21 cellular contexts compared by ENCODE assay signal in the genomic region with DNA sequence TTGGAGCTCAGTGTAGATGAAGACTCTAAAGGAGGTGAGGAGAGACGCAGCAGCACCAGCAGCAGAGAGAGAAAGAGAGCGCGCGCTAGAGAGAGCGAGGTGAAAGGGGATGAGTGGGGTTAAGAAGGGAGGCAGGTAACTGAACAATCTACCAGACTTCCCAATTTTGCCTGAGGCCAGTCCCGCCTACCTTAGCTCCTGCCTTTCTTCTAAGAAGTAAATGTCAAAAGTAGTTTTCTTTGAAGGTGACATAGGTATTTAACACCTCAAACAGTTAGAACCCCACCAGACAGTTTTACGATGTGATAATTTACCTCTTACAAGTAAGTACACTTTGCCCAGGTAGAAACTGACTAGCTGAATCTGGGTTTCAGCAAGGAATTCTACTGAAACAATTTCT.
"Had no signal": no experiment of that assay in that cellular context is flagged by ENCODE, and none has a peak within 500 bp of the region (broad histone marks: within the 10 kb centered on the region; RNA-seq: fewer than 3 reads in every experiment).

No MANE protein-coding gene starts in this region.

- H3K9me3 Mint-ChIP-seq: naive thymus-derived CD8-positive, alpha-beta T cell; nephron progenitor cell; stimulated activated naive CD8-positive, alpha-beta T cell treated with anti-CD3 and anti-CD28 coated beads, Interleukin-15, amount 100 ng/mL, for 72 hours had no signal

- H3K27ac ChIP-seq: dorsolateral prefrontal cortex, left lung, prostate gland, right atrium auricular region, suprapubic skin, transverse colon, vagina had no signal

- H3K4me3 ChIP-seq: dorsolateral prefrontal cortex, left lung, prostate gland, right atrium auricular region, smooth muscle cell, suprapubic skin, transverse colon, vagina had no signal

- H3K36me3 ChIP-seq: left lung, prostate gland, right atrium auricular region, suprapubic skin, transverse colon, vagina had no signal

- H3K4me1 ChIP-seq: left lung, prostate gland, right atrium auricular region, suprapubic skin, transverse colon, vagina had no signal

- DNase-seq: dorsolateral prefrontal cortex; effector CD4-positive, alpha-beta T cell; kidney; left lung; mesenchymal stem cell; naive thymus-derived CD8-positive, alpha-beta T cell; nephron progenitor cell; nucleus accumbens; stimulated activated CD4-positive, alpha-beta T cell treated with anti-CD3 and anti-CD28 coated beads, Interleukin-12 subunit alpha, Interleukin-12 subunit beta, amount 100 ng/mL, for 4 hours; stimulated activated CD4-positive, alpha-beta T cell treated with anti-CD3 and anti-CD28 coated beads, Interleukin-1b, Interleukin-23, amount 100 ng/mL, for 48 hours; stimulated activated CD4-positive, alpha-beta T cell treated with anti-CD3 and anti-CD28 coated beads, Interleukin-4, amount 100 ng/mL, for 1 hour; stimulated activated CD8-positive, alpha-beta memory T cell treated with anti-CD3 and anti-CD28 coated beads, Interleukin-4, amount 100 ng/mL, for 48 hours; stimulated activated naive CD4-positive, alpha-beta T cell; stimulated activated naive CD8-positive, alpha-beta T cell treated with anti-CD3 and anti-CD28 coated beads, Interleukin-15, amount 100 ng/mL, for 72 hours; transverse colon had no signal

- H3K4me3 Mint-ChIP-seq: naive thymus-derived CD8-positive, alpha-beta T cell; nephron progenitor cell; stimulated activated naive CD8-positive, alpha-beta T cell treated with anti-CD3 and anti-CD28 coated beads, Interleukin-15, amount 100 ng/mL, for 72 hours had no signal

- ATAC-seq: left lung; naive thymus-derived CD8-positive, alpha-beta T cell; sciatic nerve; stimulated activated naive CD8-positive, alpha-beta T cell treated with anti-CD3 and anti-CD28 coated beads, Interleukin-15, amount 100 ng/mL, for 72 hours had no signal

- H3K9me3 ChIP-seq: left lung, prostate gland, right atrium auricular region, suprapubic skin, transverse colon, vagina had no signal

- H3K27ac Mint-ChIP-seq: naive thymus-derived CD8-positive, alpha-beta T cell; nephron progenitor cell; stimulated activated naive CD8-positive, alpha-beta T cell treated with anti-CD3 and anti-CD28 coated beads, Interleukin-15, amount 100 ng/mL, for 72 hours had no signal

- H3K4me1 Mint-ChIP-seq: naive thymus-derived CD8-positive, alpha-beta T cell; stimulated activated naive CD8-positive, alpha-beta T cell treated with anti-CD3 and anti-CD28 coated beads, Interleukin-15, amount 100 ng/mL, for 72 hours had no signal

- H3K36me3 Mint-ChIP-seq: naive thymus-derived CD8-positive, alpha-beta T cell had no signal
